8 cellular contexts compared by ENCODE assay signal in the genomic region with DNA sequence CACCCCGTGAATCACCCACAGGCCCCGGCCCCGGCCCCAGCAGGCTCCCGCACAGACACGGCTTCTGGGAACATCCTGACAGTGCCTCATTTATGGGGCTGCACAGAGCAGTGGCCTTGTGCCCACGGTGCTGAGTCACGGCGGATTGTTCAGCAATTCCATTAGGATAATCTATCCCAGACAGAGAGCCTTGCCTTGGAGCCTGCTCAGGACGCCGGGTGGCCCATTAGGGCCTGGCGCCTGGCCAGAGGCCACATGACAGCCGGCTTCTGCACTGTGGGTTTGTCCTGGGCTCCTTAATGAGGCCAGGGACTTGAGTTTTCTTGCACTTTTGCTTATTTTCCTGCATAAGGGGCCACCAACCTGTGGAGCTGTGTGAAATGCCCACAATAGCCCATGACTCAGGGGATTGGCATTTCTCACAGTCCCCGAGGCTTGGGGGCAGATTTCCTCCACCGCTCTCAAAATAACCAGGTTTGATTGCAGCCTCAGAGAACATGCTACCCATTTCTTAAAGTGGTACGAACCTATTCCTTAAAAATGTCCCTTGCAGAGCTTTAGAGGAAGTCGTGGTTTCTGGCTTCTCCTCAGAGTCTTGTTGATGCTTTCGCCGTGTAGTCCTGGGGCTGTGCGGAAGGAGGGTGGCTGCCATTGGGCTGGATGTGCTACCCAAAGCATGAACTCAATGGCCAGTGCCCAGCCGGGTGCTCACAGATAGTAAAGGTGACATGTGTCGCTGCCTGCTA.
DNase-seq lines count a peak whose midpoint lies in the region; ATAC-seq, FAIRE-seq and TF ChIP-seq lines count a peak whose summit lies in the region.

No MANE protein-coding gene starts in this region.

- ATAC-seq in stimulated activated naive B cell treated with anti-CD40 and anti-IgM and Interleukin-4, amounts not matched to agents 10 μg/mL and 1 μg/mL and 100 μg/mL, for 72 hours (replicated peaks), result peak; percentile 29 to 41
- ATAC-seq in GM21360 (IDR thresholded peaks at IDR 0.05; ENCODE audit: unreplicated experiment), result no peak

- FAIRE-seq in H54 (lab: Jason Lieb, UNC), result no peak

- peaks cover 0 to 13% of the 10 kb centered on the region in 2 donors for H3K4me1 Mint-ChIP-seq in stimulated activated naive B cell treated with anti-CD40 and anti-IgM and Interleukin-4, amounts not matched to agents 10 μg/mL and 1 μg/mL and 100 μg/mL, for 72 hours

- in situ Hi-C loops in GM13976 (cut with MboI; ENCODE audit: low sequenced_read_pairs, unreplicated experiment), result no loop called here

- DNase-seq in H54 (ENCODE audit: insufficient read length, low spot score) (peak; percentile 68), NCI-H82 treated with DMSO at 0.1 percent for 48 hours (lab: John Stamatoyannopoulos, UW; ENCODE audit: unreplicated experiment) (peak; percentile 77), cerebellar cortex (ENCODE audit: low spot score) (peak; percentile 86), kidney glomerular epithelial cell (lab: John Stamatoyannopoulos, UW) (peak; percentile 97), GM13976 (ENCODE audit: low spot score) (no peak), activated gamma-delta T cell (lab: John Stamatoyannopoulos, UW) (no peak)
- no peak for DNase-seq in stimulated activated naive B cell treated with anti-CD40 and anti-IgM and Interleukin-4, amounts not matched to agents 10 μg/mL and 1 μg/mL and 100 μg/mL, for 72 hours

- no peaks in the 10 kb centered on the region for H3K9me3 Mint-ChIP-seq in stimulated activated naive B cell treated with anti-CD40 and anti-IgM and Interleukin-4, amounts not matched to agents 10 μg/mL and 1 μg/mL and 100 μg/mL, for 72 hours

- no peak for TF ChIP-seq POLR2A in H54 (IDR thresholded peaks at IDR 0.05; ENCODE audit: low read depth, low read length)

- TF ChIP-seq CTCF in GM13976 (IDR thresholded peaks at IDR 0.05; ENCODE audit: borderline replicate concordance, control extremely low read depth, extremely low read depth, insufficient read depth, missing control alignments), result no peak

- H3K4me3 Mint-ChIP-seq in stimulated activated naive B cell treated with anti-CD40 and anti-IgM and Interleukin-4, amounts not matched to agents 10 μg/mL and 1 μg/mL and 100 μg/mL, for 72 hours, result no peak overlapping the region

- no peak overlapping the region for H3K27ac Mint-ChIP-seq in stimulated activated naive B cell treated with anti-CD40 and anti-IgM and Interleukin-4, amounts not matched to agents 10 μg/mL and 1 μg/mL and 100 μg/mL, for 72 hours

- H3K27me3 Mint-ChIP-seq in stimulated activated naive B cell treated with anti-CD40 and anti-IgM and Interleukin-4, amounts not matched to agents 10 μg/mL and 1 μg/mL and 100 μg/mL, for 72 hours, result peaks cover 0 to 14% of the 10 kb centered on the region in 2 donors

- no peaks in the 10 kb centered on the region for H3K36me3 Mint-ChIP-seq in stimulated activated naive B cell treated with anti-CD40 and anti-IgM and Interleukin-4, amounts not matched to agents 10 μg/mL and 1 μg/mL and 100 μg/mL, for 72 hours

Comparison
In these comparisons a context has a peak if more than half of its experiments do, and no peak if none do; other contexts are left out.
1. DNase-seq: peak in H54 (single experiment), NCI-H82 treated with DMSO at 0.1 percent for 48 hours (single experiment), cerebellar cortex (single experiment) and kidney glomerular epithelial cell (single experiment); none in stimulated activated naive B cell treated with anti-CD40 and anti-IgM and Interleukin-4, amounts not matched to agents 10 μg/mL and 1 μg/mL and 100 μg/mL, for 72 hours (single experiment), GM13976 (single experiment) and activated gamma-delta T cell (single experiment).